10 cellular contexts compared by ENCODE assay signal in genomic region chr10:76428541-76429330, GRCh38.
DNase-seq lines count a peak whose midpoint lies in the region; ATAC-seq and TF ChIP-seq lines count a peak whose summit lies in the region.
"Had no signal": no experiment of that assay in that cellular context is flagged by ENCODE, and none has a peak within 500 bp of the region (broad histone marks: within the 10 kb centered on the region; RNA-seq: fewer than 3 reads in every experiment).

No MANE protein-coding gene starts in this region.

- in situ Hi-C loops in SK-MEL-5 (cut with HindIII; ENCODE audit: low pct_unique_long_range_greater_than_20kb, low sequenced_read_pairs): no loop called here

- no peak for TF ChIP-seq CTCF in foreskin fibroblast (IDR thresholded peaks at IDR 0.05; ENCODE audit: low read depth, low read length)

- DNase-seq in HK-2 (ENCODE audit: unreplicated experiment): peak; percentile 63
- peak; percentile 4 for DNase-seq in SK-MEL-5 (ENCODE audit: low read depth, low spot score)
- DNase-seq in foreskin fibroblast: peak; percentile 88 to 95
- peak; percentile 39 for DNase-seq in stromal cell of bone marrow (ENCODE audit: low read depth)
- DNase-seq in dermis blood vessel endothelial cell: no peak
- DNase-seq: activated CD4-positive, alpha-beta memory T cell treated with anti-CD3 and anti-CD28 coated beads for 36 hours; lower lobe of right lung; stimulated activated CD4-positive, alpha-beta T cell treated with anti-CD3 and anti-CD28 coated beads, Interleukin-2, amount 100 ng/mL, for 24 hours had no signal

- H3K4me3 ChIP-seq in foreskin fibroblast (ENCODE audit: low read depth in 1 of 2, low read length in 2 of 2): no peak overlapping the region
- H3K4me3 ChIP-seq: lower lobe of right lung had no signal

- ATAC-seq in GM18873 (IDR thresholded peaks at IDR 0.05; ENCODE audit: low FRiP score, unreplicated experiment) (no peak), GM19452 (IDR thresholded peaks at IDR 0.05; ENCODE audit: unreplicated experiment) (no peak)
- ATAC-seq: lower lobe of right lung had no signal
